Comparison of ENCODE assay signal across 11 cellular contexts in the genomic region with DNA sequence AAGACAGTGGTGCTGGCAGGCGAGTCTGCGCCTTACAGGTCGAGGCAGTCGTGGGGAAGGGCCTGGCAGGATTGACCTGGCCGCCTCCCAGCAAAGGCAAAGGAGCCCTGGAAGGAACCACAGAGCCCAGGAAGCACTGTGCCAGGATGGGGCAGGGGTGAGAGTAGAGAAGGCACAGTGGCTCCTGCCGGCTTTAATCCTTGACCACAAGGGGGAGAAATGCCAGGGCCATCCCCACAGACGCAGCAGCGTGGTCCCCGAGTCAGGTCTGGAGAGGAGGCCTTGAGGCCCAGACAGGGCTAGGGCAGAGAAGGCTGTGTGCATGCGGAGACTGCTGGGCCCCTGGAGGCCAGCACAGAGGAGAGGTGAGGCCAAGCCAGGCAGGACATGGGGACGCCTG. TPM values are rescaled to one million over a fixed set of nuclear protein-coding genes. Genes with fewer than 3 reads are reported as not detected.
A peak's percentile ranks its signal among the peaks of the same experiment; 100 is the strongest.
DNase-seq lines count a peak whose midpoint lies in the region; ATAC-seq and TF ChIP-seq lines count a peak whose summit lies in the region.
"Had no signal": no experiment of that assay in that cellular context is flagged by ENCODE, and none has a peak within 500 bp of the region (broad histone marks: within the 10 kb centered on the region; RNA-seq: fewer than 3 reads in every experiment).

No MANE protein-coding gene starts in this region.

- POLR2A ChIA-PET in A673 (lab: Charles Lee; ENCODE audit: low non-redundant PET), result no interaction called here
- POLR2A ChIA-PET in activated CD4-positive, alpha-beta memory T cell treated with anti-CD3 and anti-CD28 coated beads, Interleukin-2, amount 10 ng/mL, durations not matched to agents 7 days and 5 days (lab: Charles Lee), result no interaction called here

- H3K27me3 ChIP-seq in A673 (replicated peaks; ENCODE audit: insufficient read depth, low read depth, low read length, poor library complexity) (no peaks in the 10 kb centered on the region), psoas muscle (ENCODE audit: insufficient read depth in 3 of 3, low read length in 2 of 3) (no peaks in the 10 kb centered on the region)

- DNase-seq in A673 (ENCODE audit: low spot score) (no peak), HFF-Myc (ENCODE audit: extremely low read depth, low read depth) (no peak), left ventricle myocardium superior (no peak), hepatic stellate cell (ENCODE audit: low spot score) (no peak), psoas muscle (no peak)
- no peak for DNase-seq in activated CD4-positive, alpha-beta memory T cell treated with anti-CD3 and anti-CD28 coated beads, Interleukin-2, amount 10 ng/mL, durations not matched to agents 7 days and 5 days
- DNase-seq: activated CD4-positive, alpha-beta T cell treated with anti-CD3 and anti-CD28 coated beads, Interleukin-2, amount 50 U/mL, for 4 hours; DMS79 treated with DMSO at 0.1 percent for 48 hours; NCI-H1694 treated with DMSO at 0.1 percent for 48 hours had no signal

- H3K4me3 ChIP-seq in A673 (ENCODE audit: low read depth, low read length, poor library complexity, severe bottlenecking), result no peak overlapping the region
- H3K4me3 ChIP-seq in HFF-Myc (replicated peaks; ENCODE audit: low read depth, low read length), result no peak overlapping the region
- H3K4me3 ChIP-seq in WI38 (ENCODE audit: low read depth, low read length), result no peak overlapping the region
- H3K4me3 ChIP-seq in psoas muscle, result no peak overlapping the region

- TF ChIP-seq CTCF in A673 (conservative IDR thresholded peaks at IDR 0.05; ENCODE audit: low read depth, low read length) (peak; percentile 33; the same call in 1 of the 2 replicates), HFF-Myc (IDR thresholded peaks at IDR 0.05; ENCODE audit: low read depth, low read length, missing control alignments) (peak; percentile 42), WI38 (IDR thresholded peaks at IDR 0.05; ENCODE audit: low read depth, low read length) (peak; percentile 26; the same call in 1 of the 2 replicates), psoas muscle (IDR thresholded peaks at IDR 0.05) (no peak)

- peaks cover 2% of the 10 kb centered on the region for H3K27me3 Mint-ChIP-seq in activated CD4-positive, alpha-beta memory T cell treated with anti-CD3 and anti-CD28 coated beads, Interleukin-2, amount 10 ng/mL, durations not matched to agents 7 days and 5 days

- H3K36me3 ChIP-seq in A673 (ENCODE audit: insufficient read depth, low read length, poor library complexity, severe bottlenecking), result no peaks in the 10 kb centered on the region
- H3K36me3 ChIP-seq in psoas muscle (ENCODE audit: insufficient read depth in 1 of 2, low read depth in 1 of 2), result peaks cover 0 to 9% of the 10 kb centered on the region in 2 donors

- no TSS peak for BruUV-seq in A673 (replicated peaks; lab: Mats Ljungman, UMichigan)

- intact Hi-C loops in A673 (cut with micrococcal nuclease; ENCODE audit: unreplicated experiment) (no loop called here), left ventricle myocardium superior (cut with micrococcal nuclease) (no loop called here), psoas muscle (cut with DNase I) (no loop called here)

- peak; percentile 15 for ATAC-seq in left ventricle myocardium superior
- ATAC-seq in psoas muscle, result no peak
- no peak for ATAC-seq in GM19463 (IDR thresholded peaks at IDR 0.05; ENCODE audit: unreplicated experiment)

- WGBS in psoas muscle, 3 donors, result 43 to 60% (median 53%) methylated on average over 11 of the region's 11 CpGs

- H3K9me3 ChIP-seq in A673 (ENCODE audit: low read depth, low read length, poor library complexity, severe bottlenecking) (no peaks in the 10 kb centered on the region), psoas muscle (no peaks in the 10 kb centered on the region)

- H3K27ac ChIP-seq in A673 (ENCODE audit: low read depth, low read length, poor library complexity, severe bottlenecking) (no peak overlapping the region), psoas muscle (no peak overlapping the region)

- H3K9me3 Mint-ChIP-seq in activated CD4-positive, alpha-beta memory T cell treated with anti-CD3 and anti-CD28 coated beads, Interleukin-2, amount 10 ng/mL, durations not matched to agents 7 days and 5 days, result no peaks in the 10 kb centered on the region

- CTCF ChIA-PET in A673 (lab: Charles Lee), result no interaction called here
- CTCF ChIA-PET in activated CD4-positive, alpha-beta memory T cell treated with anti-CD3 and anti-CD28 coated beads, Interleukin-2, amount 10 ng/mL, durations not matched to agents 7 days and 5 days (lab: Charles Lee), result no interaction called here

- H3K4me3 Mint-ChIP-seq in activated CD4-positive, alpha-beta memory T cell treated with anti-CD3 and anti-CD28 coated beads, Interleukin-2, amount 10 ng/mL, durations not matched to agents 7 days and 5 days, result no peak overlapping the region

- H3K4me1 Mint-ChIP-seq in activated CD4-positive, alpha-beta memory T cell treated with anti-CD3 and anti-CD28 coated beads, Interleukin-2, amount 10 ng/mL, durations not matched to agents 7 days and 5 days, result no peaks in the 10 kb centered on the region

- H3K4me1 ChIP-seq in A673 (ENCODE audit: insufficient read depth, low read length, poor library complexity, severe bottlenecking) (no peaks in the 10 kb centered on the region), psoas muscle (no peaks in the 10 kb centered on the region)

- H3K27ac Mint-ChIP-seq in activated CD4-positive, alpha-beta memory T cell treated with anti-CD3 and anti-CD28 coated beads, Interleukin-2, amount 10 ng/mL, durations not matched to agents 7 days and 5 days, result no peak overlapping the region

- no peaks in the 10 kb centered on the region for H3K36me3 Mint-ChIP-seq in activated CD4-positive, alpha-beta memory T cell treated with anti-CD3 and anti-CD28 coated beads, Interleukin-2, amount 10 ng/mL, durations not matched to agents 7 days and 5 days (ENCODE audit: low read depth)

RNA-seq across cellular contexts. Expression of gene NDUFS8, which starts 9.9 kb away (rescaled TPM):
- total RNA-seq in A673 (2021), result 220 and 234 TPM in 2 replicates
- total RNA-seq in left ventricle myocardium superior, result 514 TPM
- total RNA-seq in psoas muscle, result 100 to 1,000 TPM; 204 to 328 (median 241) TPM
- 100 to 1,000 TPM; 193 to 390 (median 328) TPM for polyA plus RNA-seq in psoas muscle
- 100 to 1,000 TPM; 112 to 128 TPM for total RNA-seq in activated CD4-positive, alpha-beta memory T cell treated with anti-CD3 and anti-CD28 coated beads, Interleukin-2, amount 10 ng/mL, durations not matched to agents 7 days and 5 days

RNA-seq across cellular contexts. Expression of gene ALDH3B1, which starts 10.4 kb away (rescaled TPM):
- total RNA-seq in A673 (2021), result not detected in 2 replicates
- 4.9 TPM for total RNA-seq in left ventricle myocardium superior
- 1 to 10 TPM; 1.7 to 3.3 (median 2.2) TPM for total RNA-seq in psoas muscle
- polyA plus RNA-seq in psoas muscle, result 1 to 10 TPM in 2 of 3 donors, under 1 TPM in 1; 0.83 to 1.8 (median 1.4) TPM
- total RNA-seq in activated CD4-positive, alpha-beta memory T cell treated with anti-CD3 and anti-CD28 coated beads, Interleukin-2, amount 10 ng/mL, durations not matched to agents 7 days and 5 days, result not detected

RNA-seq across cellular contexts. Expression of gene UNC93B1, which starts 16.7 kb away (rescaled TPM):
- total RNA-seq in A673 (2021) (1.4 and 2.4 TPM in 2 replicates), left ventricle myocardium superior (7.6 TPM), psoas muscle (1 to 10 TPM; 3.8 to 5.2 (median 4.8) TPM)
- 1 to 10 TPM; 1.9 to 5.9 (median 4.0) TPM for polyA plus RNA-seq in psoas muscle
- total RNA-seq in activated CD4-positive, alpha-beta memory T cell treated with anti-CD3 and anti-CD28 coated beads, Interleukin-2, amount 10 ng/mL, durations not matched to agents 7 days and 5 days, result 10 to 100 TPM; 41.7 to 42.0 TPM

RNA-seq across cellular contexts. Expression of gene TCIRG1, which starts 18.2 kb away (rescaled TPM):
- total RNA-seq in A673 (2021), result 15.0 and 18.4 TPM in 2 replicates
- 25.8 TPM for total RNA-seq in left ventricle myocardium superior
- 10 to 100 TPM; 11.4 to 14.6 (median 12.7) TPM for total RNA-seq in psoas muscle
- 10 to 100 TPM; 10.9 to 20.1 (median 11.8) TPM for polyA plus RNA-seq in psoas muscle
- 100 to 1,000 TPM; 295 TPM for total RNA-seq in activated CD4-positive, alpha-beta memory T cell treated with anti-CD3 and anti-CD28 coated beads, Interleukin-2, amount 10 ng/mL, durations not matched to agents 7 days and 5 days
